ENCODE assay signal across 8 cellular contexts in the genomic region with DNA sequence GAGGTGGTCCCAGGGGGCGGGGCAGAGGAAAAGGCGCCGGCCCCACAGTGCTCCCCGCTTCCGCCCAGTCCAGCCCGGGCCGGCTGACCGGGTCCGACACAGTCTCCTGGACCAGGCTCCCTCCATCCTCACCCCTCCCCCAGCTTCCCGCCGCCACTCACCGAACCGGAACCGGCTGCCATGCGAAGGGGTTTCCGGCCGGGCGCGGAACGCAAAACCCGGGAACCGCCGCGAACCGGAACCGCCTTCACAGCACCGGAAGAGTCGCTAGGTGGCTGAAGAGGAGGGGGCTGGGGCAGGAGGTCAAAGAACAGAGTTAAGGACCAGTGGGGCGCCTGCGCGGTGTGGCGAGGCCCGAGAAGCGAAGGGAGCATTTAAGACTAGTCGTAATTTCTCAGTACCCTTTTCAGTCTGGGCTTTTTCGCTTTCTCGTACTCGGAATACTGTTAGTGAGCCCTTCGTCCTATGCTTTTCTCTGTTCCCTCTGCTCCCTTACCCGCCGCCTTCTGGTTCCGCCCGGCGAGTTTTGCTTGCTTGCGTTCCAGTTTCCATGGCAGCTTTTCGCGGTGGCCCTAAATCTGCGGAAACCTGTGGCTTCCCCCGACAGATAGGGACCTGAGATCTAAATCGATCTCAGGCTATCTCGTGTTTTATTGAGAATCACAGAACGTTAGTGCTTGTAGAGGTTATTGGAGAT. TPM values are rescaled to one million over a fixed set of nuclear protein-coding genes. Genes with fewer than 3 reads are reported as not detected.
DNase-seq lines count a peak whose midpoint lies in the region; ATAC-seq, FAIRE-seq and TF ChIP-seq lines count a peak whose summit lies in the region.

Gene SENP1, minus strand, starts transcription at position 213 of the 697 bp plus-strand sequence. CDS start 4,607 bp downstream, outside the sequence.

- 0 to 1% (median 0%) methylated on average over 45 to 52 of the region's 52 CpGs for WGBS in small intestine, 3 donors

- peak within 1 kb of the TSS; percentile 97 for H3K9ac ChIP-seq in iPS-20b (ENCODE audit: low read depth, low read length)

- H3K27me3 ChIP-seq in A673 (replicated peaks; ENCODE audit: insufficient read depth, low read depth, low read length, poor library complexity) (peaks cover 5% of the 10 kb centered on the region), WERI-Rb-1 (ENCODE audit: insufficient read depth, low read depth, severe bottlenecking) (no peaks in the 10 kb centered on the region), breast epithelium (no peaks in the 10 kb centered on the region), iPS-20b (ENCODE audit: insufficient read depth, low read length) (peaks cover 30% of the 10 kb centered on the region), small intestine (ENCODE audit: control insufficient read depth in 2 of 2, insufficient read depth in 2 of 2, low read length in 2 of 2) (no peaks in the 10 kb centered on the region)

- H3K4me3 ChIP-seq in A673 (ENCODE audit: low read depth, low read length, poor library complexity, severe bottlenecking) (peak within 1 kb of the TSS; percentile 94), WERI-Rb-1 (ENCODE audit: low read depth, low read length) (peak within 1 kb of the TSS; percentile 60), breast epithelium (peak within 1 kb of the TSS; percentile 84 to 100 (median 88)), iPS-20b (ENCODE audit: low read length) (peak within 1 kb of the TSS; percentile 99), small intestine (ENCODE audit: low read depth in 1 of 2, low read length in 2 of 2) (peak within 1 kb of the TSS; percentile 78 to 100)

- H3K27ac ChIP-seq in A673 (ENCODE audit: low read depth, low read length, poor library complexity, severe bottlenecking) (peak within 1 kb of the TSS; percentile 97), WERI-Rb-1 (peak within 1 kb of the TSS; percentile 97), breast epithelium (peak within 1 kb of the TSS; percentile 94 to 97), iPS-20b (ENCODE audit: low read length) (peak within 1 kb of the TSS; percentile 89), small intestine (ENCODE audit: low read depth in 1 of 2, low read length in 1 of 2) (peak within 1 kb of the TSS; percentile 89 to 97)

- FAIRE-seq in small intestine (lab: Jason Lieb, UNC) = no peak

- TF ChIP-seq CTCF in A673 (conservative IDR thresholded peaks at IDR 0.05; ENCODE audit: low read depth, low read length) = peak; percentile 21; the same call in 1 of the 2 replicates
- TF ChIP-seq CTCF in WERI-Rb-1 (IDR thresholded peaks at IDR 0.05; ENCODE audit: low read depth, low read length) = 0 out of 2 replicates have a peak, but pooled peaks have one; percentile 2
- peak in 2 of 3 donors; percentile 47 to 55 for TF ChIP-seq CTCF in breast epithelium (IDR thresholded peaks at IDR 0.05)

- no peak for TF ChIP-seq POLR2A in breast epithelium (IDR thresholded peaks at IDR 0.05)

- peaks cover 18% of the 10 kb centered on the region for H3K4me1 ChIP-seq in A673 (ENCODE audit: insufficient read depth, low read length, poor library complexity, severe bottlenecking)
- H3K4me1 ChIP-seq in breast epithelium = peaks cover 0 to 6% of the 10 kb centered on the region in 2 donors
- H3K4me1 ChIP-seq in iPS-20b (ENCODE audit: insufficient read depth, low read length) = peaks cover 13% of the 10 kb centered on the region
- peaks cover 2 to 8% of the 10 kb centered on the region in 2 donors for H3K4me1 ChIP-seq in small intestine (ENCODE audit: control insufficient read depth in 2 of 2, insufficient read depth in 1 of 2, low read depth in 1 of 2, low read length in 1 of 2)

- no peaks in the 10 kb centered on the region for H3K36me3 ChIP-seq in A673 (ENCODE audit: insufficient read depth, low read length, poor library complexity, severe bottlenecking)
- peaks cover 20% of the 10 kb centered on the region for H3K36me3 ChIP-seq in WERI-Rb-1
- no peaks in the 10 kb centered on the region for H3K36me3 ChIP-seq in breast epithelium
- H3K36me3 ChIP-seq in iPS-20b (ENCODE audit: insufficient read depth, low read depth, low read length) = no peaks in the 10 kb centered on the region
- H3K36me3 ChIP-seq in small intestine (ENCODE audit: control insufficient read depth in 2 of 2, insufficient read depth in 2 of 2, low read length in 2 of 2) = no peaks in the 10 kb centered on the region

- ATAC-seq in GM18870 (IDR thresholded peaks at IDR 0.05; ENCODE audit: unreplicated experiment) (peak; percentile 58), HG03108 (IDR thresholded peaks at IDR 0.05; ENCODE audit: unreplicated experiment) (peak; percentile 55)

- POLR2A ChIA-PET in A673 (lab: Charles Lee; ENCODE audit: low non-redundant PET) = interaction anchor here (0.7 kb wide), 2 partner anchors 34 to 298 kb away, joined by 3 read pairs; no protein-coding TSS in a partner anchor

- DNase-seq in A673 (ENCODE audit: low spot score) = peak; percentile 91
- peak; percentile 87 for DNase-seq in NCI-H2227 (lab: John Stamatoyannopoulos, UW; ENCODE audit: unreplicated experiment)
- DNase-seq in WERI-Rb-1 = peak; percentile 92
- peak; percentile 75 to 86 for DNase-seq in breast epithelium (ENCODE audit: low spot score in 2 of 2)
- DNase-seq in small intestine = peak; percentile 87

- CTCF ChIA-PET in A673 (lab: Charles Lee) = no interaction called here

- no peaks in the 10 kb centered on the region for H3K9me3 ChIP-seq in A673 (ENCODE audit: low read depth, low read length, poor library complexity, severe bottlenecking)
- H3K9me3 ChIP-seq in WERI-Rb-1 (ENCODE audit: severe bottlenecking) = no peaks in the 10 kb centered on the region
- H3K9me3 ChIP-seq in breast epithelium = no peaks in the 10 kb centered on the region
- no peaks in the 10 kb centered on the region for H3K9me3 ChIP-seq in iPS-20b (ENCODE audit: insufficient read depth, low read depth, low read length)
- H3K9me3 ChIP-seq in small intestine (ENCODE audit: control insufficient read depth, low read depth) = no peaks in the 10 kb centered on the region

- BruUV-seq in A673 (replicated peaks; lab: Mats Ljungman, UMichigan) = no TSS peak

- intact Hi-C loops in A673 (cut with micrococcal nuclease; ENCODE audit: unreplicated experiment) = loop anchor here (5.0 kb wide), 1 partner anchor 51 kb away; the partner anchor contains the start of gene ASB8
- intact Hi-C loops in breast epithelium (cut with DNase I; ENCODE audit: low total_unique reads) = no loop called here

RNA-seq across cellular contexts. Expression of gene SENP1, which starts in this region (rescaled TPM):
- total RNA-seq in A673 (2021) = 39.4 and 41.6 TPM in 2 replicates
- 10 to 100 TPM; 14.4 to 36.1 (median 30.2) TPM for total RNA-seq in breast epithelium
- polyA plus RNA-seq in small intestine = 1 to 10 TPM; 2.5 to 5.0 (median 3.2) TPM

Comparison
In these comparisons a context has a peak if more than half of its experiments do, and no peak if none do; other contexts are left out.
1. Peak in every context shown above with its lines: DNase-seq, ATAC-seq, H3K4me3 ChIP-seq and H3K27ac ChIP-seq.